12 cellular contexts compared by ENCODE assay signal in the genomic region with DNA sequence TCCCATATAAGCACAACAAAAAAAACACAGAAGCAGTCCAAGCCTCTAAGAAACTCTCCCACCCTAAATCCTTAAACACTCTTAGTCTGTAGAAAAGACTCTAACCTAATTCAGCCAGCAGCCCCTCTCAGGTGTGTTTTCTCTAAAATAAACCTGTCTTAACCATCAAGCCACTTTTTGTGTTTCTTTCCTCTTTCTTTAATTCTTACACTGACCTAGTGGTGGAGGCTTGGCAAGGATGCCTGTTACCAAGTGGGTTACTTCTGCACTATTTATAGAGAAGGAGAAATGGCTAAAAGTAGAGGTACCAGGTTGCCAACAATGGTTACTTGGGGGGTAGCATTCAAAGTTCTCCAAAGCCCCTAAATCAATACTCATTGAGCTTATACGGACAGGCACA. TPM values are rescaled to one million over a fixed set of nuclear protein-coding genes. Genes with fewer than 3 reads are reported as not detected.
"Had no signal": no experiment of that assay in that cellular context is flagged by ENCODE, and none has a peak within 500 bp of the region (broad histone marks: within the 10 kb centered on the region; RNA-seq: fewer than 3 reads in every experiment).

No MANE protein-coding gene starts in this region.

- H3K4me1 ChIP-seq: HAP-1 had no signal

- H3K9me3 ChIP-seq: HAP-1 had no signal

- FAIRE-seq: H1, H54 had no signal

- H3K9ac ChIP-seq: GM23248 had no signal

- ATAC-seq: GM23338, HCT116 had no signal

- DNase-seq: GM23248, GOT3, H7, H9, HCEC 1CT, HFFc6 had no signal

- H3K4me2 ChIP-seq: GM23338 had no signal

- H3K36me3 ChIP-seq: HAP-1 had no signal

- H3K27ac ChIP-seq: GM23248 had no signal

- H2AFZ ChIP-seq: GM23248, GM23338 had no signal

- H3K4me3 ChIP-seq: GM23248, GM23338, HAP-1 had no signal

RNA-seq across cellular contexts. Expression of gene ADGRE2, which starts 44.8 kb away (rescaled TPM):
- total RNA-seq: GM23248, H7 had no signal

RNA-seq across cellular contexts. Expression of gene ADGRE3, which starts 58.9 kb away (rescaled TPM):
- total RNA-seq: GM23248, GM23338, H1, H4, H7, H9, HFFc6 had no signal
- polyA plus RNA-seq: GM23248, GM23338, H1 had no signal
